ENCODE assay signal across 13 cellular contexts in the genomic region with DNA sequence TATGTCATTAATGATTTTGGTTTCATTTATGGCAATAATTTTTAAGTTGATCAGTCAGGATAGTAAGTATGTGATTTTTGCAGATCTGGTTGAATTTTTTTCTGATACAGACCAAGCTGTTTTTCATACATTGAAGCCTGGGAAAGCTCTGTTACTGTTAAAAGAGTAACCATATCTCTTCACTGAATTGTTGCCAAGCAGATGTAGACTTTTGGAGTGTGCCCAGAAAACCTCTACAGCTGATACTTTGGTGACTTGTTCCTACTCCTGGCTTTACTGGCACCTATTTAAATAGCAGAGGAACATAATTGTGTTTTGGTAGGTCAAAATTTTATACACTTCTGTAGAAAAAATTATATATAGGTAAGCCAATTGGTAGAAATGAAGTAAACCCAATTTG. TPM values are rescaled to one million over a fixed set of nuclear protein-coding genes. Genes with fewer than 3 reads are reported as not detected.
DNase-seq lines count a peak whose midpoint lies in the region; ATAC-seq, FAIRE-seq and TF ChIP-seq lines count a peak whose summit lies in the region.
"Had no signal": no experiment of that assay in that cellular context is flagged by ENCODE, and none has a peak within 500 bp of the region (broad histone marks: within the 10 kb centered on the region; RNA-seq: fewer than 3 reads in every experiment).

No MANE protein-coding gene starts in this region.

- H3K36me3 Mint-ChIP-seq in mesothelial cell of epicardium = peaks cover 4% of the 10 kb centered on the region
- H3K36me3 Mint-ChIP-seq in activated CD4-positive, alpha-beta memory T cell treated with anti-CD3 and anti-CD28 coated beads, Interleukin-2, amount 10 ng/mL, durations not matched to agents 7 days and 5 days (ENCODE audit: low read depth) = no peaks in the 10 kb centered on the region

- no peaks in the 10 kb centered on the region for H3K36me3 ChIP-seq in right lobe of liver
- H3K36me3 ChIP-seq in HepG2 (replicated peaks in 1 of 2; ENCODE audit: control insufficient read depth in 1 of 2, insufficient read depth in 2 of 2, low read length in 2 of 2) = peaks cover 0 to 10% of the 10 kb centered on the region in 2 experiments; a peak in 3 of 5 replicates

- no peak overlapping the region for H3K4me3 ChIP-seq in right lobe of liver
- H3K4me3 ChIP-seq in HepG2 (replicated peaks in 1 of 3; ENCODE audit: insufficient read depth in 1 of 3, low read depth in 2 of 3, low read length in 3 of 3) = no peak overlapping the region
- H3K4me3 ChIP-seq in cardiac fibroblast (replicated peaks in 1 of 2; ENCODE audit: low read depth in 2 of 2, low read length in 2 of 2) = peak overlapping the region in 1 of 2 donors; percentile 27

- CTCF ChIA-PET in HepG2 (lab: Yijun Ruan, JAX; ENCODE audit: low intra/inter-chr PET ratio, low total read pairs) = no interaction called here
- CTCF ChIA-PET in activated CD4-positive, alpha-beta memory T cell treated with anti-CD3 and anti-CD28 coated beads, Interleukin-2, amount 10 ng/mL, durations not matched to agents 7 days and 5 days (lab: Charles Lee) = no interaction called here

- no peak overlapping the region for H3K9ac ChIP-seq in HepG2 (ENCODE audit: insufficient read depth, low read depth, low read length)

- TF ChIP-seq POLR2A in right lobe of liver (IDR thresholded peaks at IDR 0.05) (no peak), HepG2 (IDR thresholded peaks at IDR 0.05; ENCODE audit: insufficient read depth in 1 of 2, low read depth in 2 of 2, low read length in 2 of 2) (no peak)

- intact Hi-C loops in right lobe of liver (cut with DNase I) (no loop called here), HepG2 (cut with micrococcal nuclease; ENCODE audit: unreplicated experiment) (no loop called here)

- TF ChIP-seq CTCF in right lobe of liver (IDR thresholded peaks at IDR 0.05) = no peak
- no peak for TF ChIP-seq CTCF in HepG2 (CRISPR knock-in tag; IDR thresholded peaks at IDR 0.05)
- no peak for TF ChIP-seq CTCF in cardiac fibroblast (IDR thresholded peaks at IDR 0.05; ENCODE audit: low read depth, low read length)
- no peak for TF ChIP-seq CTCF in mesothelial cell of epicardium (IDR thresholded peaks at IDR 0.05; ENCODE audit: unreplicated experiment)

- peaks cover 91% of the 10 kb centered on the region for H3K79me2 ChIP-seq in HepG2 (ENCODE audit: insufficient read depth, low read length)

- H2AFZ ChIP-seq in HepG2 (ENCODE audit: low read length) = no peak overlapping the region

- H3K27me3 ChIP-seq in right lobe of liver = no peaks in the 10 kb centered on the region
- no peaks in the 10 kb centered on the region for H3K27me3 ChIP-seq in HepG2 (ENCODE audit: control insufficient read depth in 1 of 2, insufficient read depth in 2 of 2, low read length in 2 of 2)

- TF ChIP-seq RAD21 in HepG2 (CRISPR knock-in tag; IDR thresholded peaks at IDR 0.05) = no peak

- H4K20me1 ChIP-seq in HepG2 (ENCODE audit: insufficient read depth, low read length) = peaks cover 6% of the 10 kb centered on the region

- H3K9me3 Mint-ChIP-seq in mesothelial cell of epicardium = no peaks in the 10 kb centered on the region
- H3K9me3 Mint-ChIP-seq in activated CD4-positive, alpha-beta memory T cell treated with anti-CD3 and anti-CD28 coated beads, Interleukin-2, amount 10 ng/mL, durations not matched to agents 7 days and 5 days = no peaks in the 10 kb centered on the region

- H3K4me1 ChIP-seq in right lobe of liver (peaks cover 0 to 24% (median 4%) of the 10 kb centered on the region in 4 donors), HepG2 (ENCODE audit: insufficient read depth, low read length) (peaks cover 28% of the 10 kb centered on the region)

- H3K27ac Mint-ChIP-seq in mesothelial cell of epicardium = peak overlapping the region; percentile 94
- no peak overlapping the region for H3K27ac Mint-ChIP-seq in activated CD4-positive, alpha-beta memory T cell treated with anti-CD3 and anti-CD28 coated beads, Interleukin-2, amount 10 ng/mL, durations not matched to agents 7 days and 5 days

- no peak for TF ChIP-seq EP300 in HepG2 (IDR thresholded peaks at IDR 0.05; ENCODE audit: low read depth in 2 of 2, low read length in 2 of 2)
- no peak for TF ChIP-seq EP300 in HepG2 (CRISPR knock-in tag; IDR thresholded peaks at IDR 0.05; ENCODE audit: borderline replicate concordance)

- no peaks in the 10 kb centered on the region for H3K27me3 Mint-ChIP-seq in mesothelial cell of epicardium (ENCODE audit: low read depth)
- H3K27me3 Mint-ChIP-seq in activated CD4-positive, alpha-beta memory T cell treated with anti-CD3 and anti-CD28 coated beads, Interleukin-2, amount 10 ng/mL, durations not matched to agents 7 days and 5 days = peaks cover 5% of the 10 kb centered on the region

- ATAC-seq in right lobe of liver (peak in 1 of 4 donors; percentile 12), HepG2 (no peak), GM19023 (IDR thresholded peaks at IDR 0.05; ENCODE audit: unreplicated experiment) (no peak), esophagus mucosa (no peak)
- ATAC-seq: Panc1 had no signal

- no peak overlapping the region for H3K4me2 ChIP-seq in HepG2 (ENCODE audit: low read depth, low read length)

- no peak overlapping the region for H3K4me3 Mint-ChIP-seq in mesothelial cell of epicardium
- no peak overlapping the region for H3K4me3 Mint-ChIP-seq in activated CD4-positive, alpha-beta memory T cell treated with anti-CD3 and anti-CD28 coated beads, Interleukin-2, amount 10 ng/mL, durations not matched to agents 7 days and 5 days

- peak overlapping the region in 2 of 3 donors; percentile 10 to 14 for H3K27ac ChIP-seq in right lobe of liver
- no peak overlapping the region for H3K27ac ChIP-seq in HepG2 (ENCODE audit: extremely low read length, insufficient read depth, low read length)

- H3K4me1 Mint-ChIP-seq in mesothelial cell of epicardium = peaks cover 53% of the 10 kb centered on the region
- H3K4me1 Mint-ChIP-seq in activated CD4-positive, alpha-beta memory T cell treated with anti-CD3 and anti-CD28 coated beads, Interleukin-2, amount 10 ng/mL, durations not matched to agents 7 days and 5 days = peaks cover 6% of the 10 kb centered on the region

- no TSS peak for BruUV-seq in HepG2 (replicated peaks; lab: Mats Ljungman, UMichigan)

- in situ Hi-C loops in HepG2 (cut with HindIII; ENCODE audit: extremely low pct_ligation_motif_present, low pct_unique_long_range_greater_than_20kb) = no loop called here

- POLR2A ChIA-PET in HepG2 (lab: Yijun Ruan, JAX) = no interaction called here
- POLR2A ChIA-PET in activated CD4-positive, alpha-beta memory T cell treated with anti-CD3 and anti-CD28 coated beads, Interleukin-2, amount 10 ng/mL, durations not matched to agents 7 days and 5 days (lab: Charles Lee) = no interaction called here

- no peak for DNase-seq in right lobe of liver
- no peak for DNase-seq in HepG2 (ENCODE audit: low spot score)
- peak; percentile 52 to 73 for DNase-seq in cardiac fibroblast (ENCODE audit: low read depth in 2 of 2)
- DNase-seq in mesothelial cell of epicardium (ENCODE audit: low spot score in 2 of 2, unreplicated experiment in 2 of 2) = no peak
- DNase-seq in GM19239 (ENCODE audit: insufficient read length, low spot score) = no peak
- DNase-seq in activated CD4-positive, alpha-beta memory T cell treated with anti-CD3 and anti-CD28 coated beads, Interleukin-2, amount 10 ng/mL, durations not matched to agents 7 days and 5 days = no peak
- DNase-seq: hippocampal formation, NCI-H1930 had no signal

- no peaks in the 10 kb centered on the region for H3K9me3 ChIP-seq in right lobe of liver
- H3K9me3 ChIP-seq in HepG2 (ENCODE audit: low read length) = no peaks in the 10 kb centered on the region

- FAIRE-seq in HepG2 (lab: Jason Lieb, UNC) (no peak), GM19239 (lab: Jason Lieb, UNC) (no peak)
- FAIRE-seq: bronchial epithelial cell, HTR-8/SVneo had no signal

TF ChIP-seq in HepG2, 621 proteins besides CTCF, POLR2A, EP300 and RAD21 (continues in another document):
- no peak for TF ChIP-seq ZNF446 (CRISPR knock-in tag; IDR thresholded peaks at IDR 0.05)
- TF ChIP-seq ZBTB1 (CRISPR knock-in tag; IDR thresholded peaks at IDR 0.05; ENCODE audit: borderline replicate concordance) = no peak
- TF ChIP-seq MTF2 (CRISPR knock-in tag; IDR thresholded peaks at IDR 0.05; ENCODE audit: borderline replicate concordance) = no peak
- no peak for TF ChIP-seq ZNF121 (CRISPR knock-in tag; IDR thresholded peaks at IDR 0.05)
- no peak for TF ChIP-seq SPEN (CRISPR knock-in tag; IDR thresholded peaks at IDR 0.05; ENCODE audit: low read depth)
- no peak for TF ChIP-seq TGIF2 (CRISPR knock-in tag; IDR thresholded peaks at IDR 0.05)
- TF ChIP-seq ZNF367 (CRISPR knock-in tag; IDR thresholded peaks at IDR 0.05; ENCODE audit: borderline replicate concordance) = no peak
- TF ChIP-seq REXO4 (CRISPR knock-in tag; IDR thresholded peaks at IDR 0.05; ENCODE audit: borderline replicate concordance) = no peak

RNA-seq across cellular contexts. Expression of gene NFIA, which starts 49.4 kb away (rescaled TPM):
- 10 to 100 TPM; 36.7 to 97.2 (median 57.9) TPM for total RNA-seq in right lobe of liver
- total RNA-seq in HepG2 (2016; rRNA removed; fragmentation: Illumina TruSeq; extraction: Trizol) = 14.8 and 28.5 TPM in 2 replicates
- total RNA-seq in HepG2 (2016; cell fraction: cytosol; rRNA removed; fragmentation: Illumina TruSeq; extraction: Trizol; ENCODE audit: low read depth) = 8.1 and 8.4 TPM in 2 replicates
- total RNA-seq in HepG2 (2016; cell fraction: insoluble cytoplasmic fraction; rRNA removed; fragmentation: Illumina TruSeq; extraction: Trizol) = 11.5 and 25.9 TPM in 2 replicates
- 7.4 and 7.5 TPM in 2 replicates for total RNA-seq in HepG2 (2016; cell fraction: membrane; rRNA removed; fragmentation: Illumina TruSeq; extraction: Trizol)
- total RNA-seq in HepG2 (2016; cell fraction: nucleus; rRNA removed; fragmentation: Illumina TruSeq; extraction: Trizol) = 110 and 115 TPM in 2 replicates
- polyA plus RNA-seq in HepG2 (2011; rRNA removed) = 14.1 and 14.7 TPM in 2 replicates
- 11.0 and 12.6 TPM in 2 replicates for polyA plus RNA-seq in HepG2 (2011; cell fraction: cytosol; rRNA removed)
- 20.1 and 25.7 TPM in 2 replicates for polyA plus RNA-seq in HepG2 (2011; cell fraction: nucleus; rRNA removed)
- polyA plus RNA-seq in HepG2 (2012) = 4.5 and 5.7 TPM in 2 replicates
- polyA plus RNA-seq in HepG2 (2016; cell fraction: cytosol; fragmentation: Illumina TruSeq; extraction: Trizol; ENCODE audit: low read depth) = 0.64 and 0.71 TPM in 2 replicates
- 11.5 and 13.5 TPM in 2 replicates for polyA plus RNA-seq in HepG2 (2016; cell fraction: insoluble cytoplasmic fraction; fragmentation: Illumina TruSeq; extraction: Trizol; ENCODE audit: low read depth)
- polyA plus RNA-seq in HepG2 (2016; cell fraction: membrane; fragmentation: Illumina TruSeq; extraction: Trizol; ENCODE audit: low read depth) = 3.0 and 3.1 TPM in 2 replicates
- 15.9 and 21.9 TPM in 2 replicates for polyA plus RNA-seq in HepG2 (2016; cell fraction: nucleus; fragmentation: Illumina TruSeq; extraction: Trizol; ENCODE audit: insufficient read depth, low read depth)
- polyA minus RNA-seq in HepG2 (2011; rRNA and poly(A)+ RNA removed; ENCODE audit: low replicate concordance) = 62.5 and 117 TPM in 2 replicates
- polyA minus RNA-seq in HepG2 (2011; cell fraction: cytosol; rRNA and poly(A)+ RNA removed) = 18.3 and 19.2 TPM in 2 replicates
- polyA minus RNA-seq in HepG2 (2011; cell fraction: nucleus; rRNA and poly(A)+ RNA removed) = 167 and 202 TPM in 2 replicates
- 152 to 163 TPM (median 162 TPM) in 3 replicates for total RNA-seq in mesothelial cell of epicardium
- total RNA-seq in esophagus mucosa = 47.5 TPM
- total RNA-seq in activated CD4-positive, alpha-beta memory T cell treated with anti-CD3 and anti-CD28 coated beads, Interleukin-2, amount 10 ng/mL, durations not matched to agents 7 days and 5 days = 1 to 10 TPM; 2.4 to 3.0 TPM

Comparison
In these comparisons a context has a peak if more than half of its experiments do, and no peak if none do; other contexts are left out.
1. DNase-seq: peak in cardiac fibroblast (2 of 2); none in right lobe of liver (0 of 3), HepG2 (single experiment), mesothelial cell of epicardium (0 of 2), GM19239 (single experiment) and activated CD4-positive, alpha-beta memory T cell treated with anti-CD3 and anti-CD28 coated beads, Interleukin-2, amount 10 ng/mL, durations not matched to agents 7 days and 5 days (single experiment).